2 cellular contexts compared by ENCODE assay signal in the genomic region with DNA sequence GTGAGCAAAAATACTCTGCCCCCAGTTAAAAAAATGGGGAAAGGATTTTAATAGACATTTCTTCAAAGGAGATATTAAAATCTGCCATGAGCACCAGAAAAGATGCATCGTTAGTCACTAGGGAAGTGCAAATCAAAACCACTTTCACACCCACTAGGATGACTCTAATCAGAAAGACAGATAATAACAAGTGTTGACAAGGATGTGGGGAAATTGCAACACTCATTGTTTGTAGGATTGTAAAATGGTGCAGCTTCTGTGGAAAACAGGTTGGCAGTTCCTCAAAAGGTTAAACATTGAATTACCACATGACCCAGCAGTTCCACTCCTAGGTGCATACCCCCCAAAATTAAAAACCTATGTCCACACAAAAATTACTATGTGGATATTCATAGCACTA.
A peak's percentile ranks its signal among the peaks of the same experiment; 100 is the strongest.
TF ChIP-seq lines count a peak whose summit lies in the region.

No MANE protein-coding gene starts in this region.

TF ChIP-seq in HepG2, 621 proteins besides CTCF, POLR2A, EP300 and RAD21:
- TF ChIP-seq ZNF7 (CRISPR knock-in tag; IDR thresholded peaks at IDR 0.05) (0 out of 2 replicates have a peak, but pooled peaks have one; percentile 18), PITX1 (CRISPR knock-in tag; IDR thresholded peaks at IDR 0.05) (no peak)

TF ChIP-seq in HEK293, 187 proteins besides CTCF, POLR2A, EP300 and RAD21:
- TF ChIP-seq ZNF707 (tag by site-specific recombination; IDR thresholded peaks at IDR 0.05), result no peak
- TF ChIP-seq ZNF184 (tag by site-specific recombination; IDR thresholded peaks at IDR 0.05), result peak; percentile 66; the same call in 1 of the 2 replicates
